In genomic region chr14:18962143-18962542, GRCh38 we compare ENCODE assay signal across 8 cellular contexts.
DNase-seq lines count a peak whose midpoint lies in the region; ATAC-seq and TF ChIP-seq lines count a peak whose summit lies in the region.
"Not testable (repeated sequence)": the region's sequence is repeated elsewhere in the genome, so short reads cannot be mapped to it uniquely, and the experiment has no call there.

No MANE protein-coding gene starts in this region.

- not testable (repeated sequence) for H3K4me3 Mint-ChIP-seq in stimulated activated naive B cell treated with anti-CD40 and anti-IgM and Interleukin-4, amounts not matched to agents 10 μg/mL and 1 μg/mL and 100 μg/mL, for 72 hours

- not testable (repeated sequence) for H3K36me3 Mint-ChIP-seq in stimulated activated naive B cell treated with anti-CD40 and anti-IgM and Interleukin-4, amounts not matched to agents 10 μg/mL and 1 μg/mL and 100 μg/mL, for 72 hours

- not testable (repeated sequence) for H3K4me1 Mint-ChIP-seq in stimulated activated naive B cell treated with anti-CD40 and anti-IgM and Interleukin-4, amounts not matched to agents 10 μg/mL and 1 μg/mL and 100 μg/mL, for 72 hours

- DNase-seq in stimulated activated naive B cell treated with anti-CD40 and anti-IgM and Interleukin-4, amounts not matched to agents 10 μg/mL and 1 μg/mL and 100 μg/mL, for 72 hours = not testable (repeated sequence)

- not testable (repeated sequence) for TF ChIP-seq POLR2A in GM18505 (IDR thresholded peaks at IDR 0.05; ENCODE audit: borderline replicate concordance, extremely low read depth, insufficient read depth, insufficient read length)

- H3K27me3 Mint-ChIP-seq in stimulated activated naive B cell treated with anti-CD40 and anti-IgM and Interleukin-4, amounts not matched to agents 10 μg/mL and 1 μg/mL and 100 μg/mL, for 72 hours = not testable (repeated sequence)

- H3K27ac Mint-ChIP-seq in stimulated activated naive B cell treated with anti-CD40 and anti-IgM and Interleukin-4, amounts not matched to agents 10 μg/mL and 1 μg/mL and 100 μg/mL, for 72 hours = not testable (repeated sequence)

- H3K9me3 Mint-ChIP-seq in stimulated activated naive B cell treated with anti-CD40 and anti-IgM and Interleukin-4, amounts not matched to agents 10 μg/mL and 1 μg/mL and 100 μg/mL, for 72 hours = not testable (repeated sequence)

- ATAC-seq in GM18505 (IDR thresholded peaks at IDR 0.05; ENCODE audit: unreplicated experiment) (peak; percentile 77), GM18867 (IDR thresholded peaks at IDR 0.05; ENCODE audit: unreplicated experiment) (peak; percentile 92), GM19438 (IDR thresholded peaks at IDR 0.05; ENCODE audit: low read depth, unreplicated experiment) (peak; percentile 59), GM21515 (IDR thresholded peaks at IDR 0.05; ENCODE audit: unreplicated experiment) (peak; percentile 56), HG02642 (IDR thresholded peaks at IDR 0.05; ENCODE audit: poor library complexity, unreplicated experiment) (peak; percentile 65), HG02981 (IDR thresholded peaks at IDR 0.05; ENCODE audit: unreplicated experiment) (peak; percentile 57), HG03432 (IDR thresholded peaks at IDR 0.05; ENCODE audit: unreplicated experiment) (peak; percentile 71)
- ATAC-seq in stimulated activated naive B cell treated with anti-CD40 and anti-IgM and Interleukin-4, amounts not matched to agents 10 μg/mL and 1 μg/mL and 100 μg/mL, for 72 hours (replicated peaks) = peak; percentile 68 to 83
